Comparison of ENCODE assay signal across 4 cellular contexts in the genomic region with DNA sequence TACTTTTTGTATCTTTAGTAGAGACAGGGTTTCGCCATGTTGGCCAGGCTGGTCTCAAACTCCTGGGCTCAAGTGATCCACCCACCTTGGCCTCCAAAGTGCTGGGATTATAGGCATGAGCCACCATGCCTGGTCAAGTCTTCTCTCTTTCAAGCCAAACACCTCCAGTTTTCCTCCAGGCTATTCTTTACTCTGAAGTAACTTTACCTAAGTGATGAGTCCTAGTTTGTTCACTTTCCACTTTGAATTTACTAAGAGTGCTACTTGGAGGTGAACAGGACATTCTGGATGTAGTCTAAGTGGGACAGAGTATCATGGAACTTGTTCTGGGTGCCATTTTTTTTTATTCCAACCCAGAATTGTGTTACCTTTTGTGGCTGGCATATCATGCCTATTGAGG. TPM values are rescaled to one million over a fixed set of nuclear protein-coding genes. Genes with fewer than 3 reads are reported as not detected.
"Had no signal": no experiment of that assay in that cellular context is flagged by ENCODE, and none has a peak within 500 bp of the region (broad histone marks: within the 10 kb centered on the region; RNA-seq: fewer than 3 reads in every experiment).

No MANE protein-coding gene starts in this region.

RNA-seq across cellular contexts. Expression of gene ACTG2, which starts 47.3 kb away (rescaled TPM):
- total RNA-seq: activated B cell treated with CpG ODN at 0.5 μM for 24 hours; activated CD4-positive, alpha-beta memory T cell treated with anti-CD3 and anti-CD28 coated beads for 36 hours; activated CD4-positive, alpha-beta T cell treated with anti-CD3 and anti-CD28 coated beads, Interleukin-2, amount 10 ng/mL, durations not matched to agents 7 days and 5 days had no signal
- polyA plus RNA-seq: IgD-negative memory B cell had no signal
